1 cellular context compared by ENCODE assay signal in the genomic region with DNA sequence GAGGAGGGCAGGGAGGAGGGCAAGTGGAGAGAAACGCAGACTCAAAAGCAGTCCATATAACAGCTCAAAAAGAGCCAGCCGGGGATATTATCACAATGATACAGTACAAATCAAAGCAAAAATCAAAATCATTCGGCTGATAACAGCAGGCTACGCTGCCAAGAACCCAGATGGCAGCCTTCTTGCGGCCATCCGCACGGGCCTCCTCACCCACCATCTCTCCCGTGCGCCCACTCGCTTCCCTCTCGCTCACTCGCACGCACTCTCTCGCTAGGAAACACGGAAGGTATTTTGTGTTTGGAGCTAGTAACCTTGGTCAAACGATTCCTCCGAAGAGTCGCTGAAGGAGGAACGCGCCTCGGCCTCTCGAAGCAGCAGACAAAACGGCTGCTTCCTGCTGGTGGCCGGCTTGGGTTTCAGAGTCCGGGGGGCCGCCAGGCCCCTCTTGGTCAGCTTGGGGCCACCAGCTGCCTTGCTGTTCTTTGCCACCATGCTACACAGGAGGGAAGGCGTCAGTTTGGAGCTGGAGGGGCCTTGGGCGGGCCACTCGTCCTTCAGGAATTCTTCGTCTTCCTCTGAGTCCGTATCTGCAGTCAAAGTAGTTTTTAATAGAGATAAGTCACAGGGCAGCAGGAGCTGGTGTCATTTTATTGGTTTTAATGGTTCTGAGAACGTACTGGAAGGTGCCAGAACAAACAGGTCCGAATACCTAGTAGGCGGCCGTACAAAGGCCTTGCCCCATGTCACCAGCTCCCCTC.
TF ChIP-seq lines count a peak whose summit lies in the region.

No MANE protein-coding gene starts in this region.

TF ChIP-seq in GM23338, 12 proteins besides CTCF, POLR2A, EP300 and RAD21 (continued from another document):
- TF ChIP-seq, protein P1, sequence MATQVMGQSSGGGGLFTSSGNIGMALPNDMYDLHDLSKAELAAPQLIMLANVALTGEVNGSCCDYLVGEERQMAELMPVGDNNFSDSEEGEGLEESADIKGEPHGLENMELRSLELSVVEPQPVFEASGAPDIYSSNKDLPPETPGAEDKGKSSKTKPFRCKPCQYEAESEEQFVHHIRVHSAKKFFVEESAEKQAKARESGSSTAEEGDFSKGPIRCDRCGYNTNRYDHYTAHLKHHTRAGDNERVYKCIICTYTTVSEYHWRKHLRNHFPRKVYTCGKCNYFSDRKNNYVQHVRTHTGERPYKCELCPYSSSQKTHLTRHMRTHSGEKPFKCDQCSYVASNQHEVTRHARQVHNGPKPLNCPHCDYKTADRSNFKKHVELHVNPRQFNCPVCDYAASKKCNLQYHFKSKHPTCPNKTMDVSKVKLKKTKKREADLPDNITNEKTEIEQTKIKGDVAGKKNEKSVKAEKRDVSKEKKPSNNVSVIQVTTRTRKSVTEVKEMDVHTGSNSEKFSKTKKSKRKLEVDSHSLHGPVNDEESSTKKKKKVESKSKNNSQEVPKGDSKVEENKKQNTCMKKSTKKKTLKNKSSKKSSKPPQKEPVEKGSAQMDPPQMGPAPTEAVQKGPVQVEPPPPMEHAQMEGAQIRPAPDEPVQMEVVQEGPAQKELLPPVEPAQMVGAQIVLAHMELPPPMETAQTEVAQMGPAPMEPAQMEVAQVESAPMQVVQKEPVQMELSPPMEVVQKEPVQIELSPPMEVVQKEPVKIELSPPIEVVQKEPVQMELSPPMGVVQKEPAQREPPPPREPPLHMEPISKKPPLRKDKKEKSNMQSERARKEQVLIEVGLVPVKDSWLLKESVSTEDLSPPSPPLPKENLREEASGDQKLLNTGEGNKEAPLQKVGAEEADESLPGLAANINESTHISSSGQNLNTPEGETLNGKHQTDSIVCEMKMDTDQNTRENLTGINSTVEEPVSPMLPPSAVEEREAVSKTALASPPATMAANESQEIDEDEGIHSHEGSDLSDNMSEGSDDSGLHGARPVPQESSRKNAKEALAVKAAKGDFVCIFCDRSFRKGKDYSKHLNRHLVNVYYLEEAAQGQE (IDR thresholded peaks at IDR 0.05; ENCODE audit: unreplicated experiment) = no peak
- TF ChIP-seq EZH2phosphoT487 (IDR thresholded peaks at IDR 0.05; ENCODE audit: unreplicated experiment) = no peak
- no peak for TF ChIP-seq NANOG (IDR thresholded peaks at IDR 0.05; ENCODE audit: borderline replicate concordance)
- TF ChIP-seq, protein P2, sequence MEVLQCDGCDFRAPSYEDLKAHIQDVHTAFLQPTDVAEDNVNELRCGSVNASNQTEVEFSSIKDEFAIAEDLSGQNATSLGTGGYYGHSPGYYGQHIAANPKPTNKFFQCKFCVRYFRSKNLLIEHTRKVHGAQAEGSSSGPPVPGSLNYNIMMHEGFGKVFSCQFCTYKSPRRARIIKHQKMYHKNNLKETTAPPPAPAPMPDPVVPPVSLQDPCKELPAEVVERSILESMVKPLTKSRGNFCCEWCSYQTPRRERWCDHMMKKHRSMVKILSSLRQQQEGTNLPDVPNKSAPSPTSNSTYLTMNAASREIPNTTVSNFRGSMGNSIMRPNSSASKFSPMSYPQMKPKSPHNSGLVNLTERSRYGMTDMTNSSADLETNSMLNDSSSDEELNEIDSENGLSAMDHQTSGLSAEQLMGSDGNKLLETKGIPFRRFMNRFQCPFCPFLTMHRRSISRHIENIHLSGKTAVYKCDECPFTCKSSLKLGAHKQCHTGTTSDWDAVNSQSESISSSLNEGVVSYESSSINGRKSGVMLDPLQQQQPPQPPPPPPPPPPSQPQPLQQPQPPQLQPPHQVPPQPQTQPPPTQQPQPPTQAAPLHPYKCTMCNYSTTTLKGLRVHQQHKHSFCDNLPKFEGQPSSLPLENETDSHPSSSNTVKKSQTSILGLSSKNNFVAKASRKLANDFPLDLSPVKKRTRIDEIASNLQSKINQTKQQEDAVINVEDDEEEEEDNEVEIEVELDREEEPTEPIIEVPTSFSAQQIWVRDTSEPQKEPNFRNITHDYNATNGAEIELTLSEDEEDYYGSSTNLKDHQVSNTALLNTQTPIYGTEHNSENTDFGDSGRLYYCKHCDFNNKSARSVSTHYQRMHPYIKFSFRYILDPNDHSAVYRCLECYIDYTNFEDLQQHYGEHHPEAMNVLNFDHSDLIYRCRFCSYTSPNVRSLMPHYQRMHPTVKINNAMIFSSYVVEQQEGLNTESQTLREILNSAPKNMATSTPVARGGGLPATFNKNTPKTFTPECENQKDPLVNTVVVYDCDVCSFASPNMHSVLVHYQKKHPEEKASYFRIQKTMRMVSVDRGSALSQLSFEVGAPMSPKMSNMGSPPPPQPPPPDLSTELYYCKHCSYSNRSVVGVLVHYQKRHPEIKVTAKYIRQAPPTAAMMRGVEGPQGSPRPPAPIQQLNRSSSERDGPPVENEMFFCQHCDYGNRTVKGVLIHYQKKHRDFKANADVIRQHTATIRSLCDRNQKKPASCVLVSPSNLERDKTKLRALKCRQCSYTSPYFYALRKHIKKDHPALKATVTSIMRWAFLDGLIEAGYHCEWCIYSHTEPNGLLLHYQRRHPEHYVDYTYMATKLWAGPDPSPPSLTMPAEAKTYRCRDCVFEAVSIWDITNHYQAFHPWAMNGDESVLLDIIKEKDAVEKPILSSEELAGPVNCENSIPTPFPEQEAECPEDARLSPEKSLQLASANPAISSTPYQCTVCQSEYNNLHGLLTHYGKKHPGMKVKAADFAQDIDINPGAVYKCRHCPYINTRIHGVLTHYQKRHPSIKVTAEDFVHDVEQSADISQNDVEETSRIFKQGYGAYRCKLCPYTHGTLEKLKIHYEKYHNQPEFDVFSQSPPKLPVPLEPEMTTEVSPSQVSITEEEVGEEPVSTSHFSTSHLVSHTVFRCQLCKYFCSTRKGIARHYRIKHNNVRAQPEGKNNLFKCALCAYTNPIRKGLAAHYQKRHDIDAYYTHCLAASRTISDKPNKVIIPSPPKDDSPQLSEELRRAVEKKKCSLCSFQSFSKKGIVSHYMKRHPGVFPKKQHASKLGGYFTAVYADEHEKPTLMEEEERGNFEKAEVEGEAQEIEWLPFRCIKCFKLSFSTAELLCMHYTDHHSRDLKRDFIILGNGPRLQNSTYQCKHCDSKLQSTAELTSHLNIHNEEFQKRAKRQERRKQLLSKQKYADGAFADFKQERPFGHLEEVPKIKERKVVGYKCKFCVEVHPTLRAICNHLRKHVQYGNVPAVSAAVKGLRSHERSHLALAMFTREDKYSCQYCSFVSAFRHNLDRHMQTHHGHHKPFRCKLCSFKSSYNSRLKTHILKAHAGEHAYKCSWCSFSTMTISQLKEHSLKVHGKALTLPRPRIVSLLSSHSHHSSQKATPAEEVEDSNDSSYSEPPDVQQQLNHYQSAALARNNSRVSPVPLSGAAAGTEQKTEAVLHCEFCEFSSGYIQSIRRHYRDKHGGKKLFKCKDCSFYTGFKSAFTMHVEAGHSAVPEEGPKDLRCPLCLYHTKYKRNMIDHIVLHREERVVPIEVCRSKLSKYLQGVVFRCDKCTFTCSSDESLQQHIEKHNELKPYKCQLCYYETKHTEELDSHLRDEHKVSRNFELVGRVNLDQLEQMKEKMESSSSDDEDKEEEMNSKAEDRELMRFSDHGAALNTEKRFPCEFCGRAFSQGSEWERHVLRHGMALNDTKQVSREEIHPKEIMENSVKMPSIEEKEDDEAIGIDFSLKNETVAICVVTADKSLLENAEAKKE (CRISPR knock-in tag; IDR thresholded peaks at IDR 0.05) = no peak
- TF ChIP-seq ZNF331 (CRISPR knock-in tag; IDR thresholded peaks at IDR 0.05; ENCODE audit: low read depth) = no peak
- TF ChIP-seq STAT1 (IDR thresholded peaks at IDR 0.05; ENCODE audit: unreplicated experiment) = no peak
